11 cellular contexts compared by ENCODE assay signal in the genomic region with DNA sequence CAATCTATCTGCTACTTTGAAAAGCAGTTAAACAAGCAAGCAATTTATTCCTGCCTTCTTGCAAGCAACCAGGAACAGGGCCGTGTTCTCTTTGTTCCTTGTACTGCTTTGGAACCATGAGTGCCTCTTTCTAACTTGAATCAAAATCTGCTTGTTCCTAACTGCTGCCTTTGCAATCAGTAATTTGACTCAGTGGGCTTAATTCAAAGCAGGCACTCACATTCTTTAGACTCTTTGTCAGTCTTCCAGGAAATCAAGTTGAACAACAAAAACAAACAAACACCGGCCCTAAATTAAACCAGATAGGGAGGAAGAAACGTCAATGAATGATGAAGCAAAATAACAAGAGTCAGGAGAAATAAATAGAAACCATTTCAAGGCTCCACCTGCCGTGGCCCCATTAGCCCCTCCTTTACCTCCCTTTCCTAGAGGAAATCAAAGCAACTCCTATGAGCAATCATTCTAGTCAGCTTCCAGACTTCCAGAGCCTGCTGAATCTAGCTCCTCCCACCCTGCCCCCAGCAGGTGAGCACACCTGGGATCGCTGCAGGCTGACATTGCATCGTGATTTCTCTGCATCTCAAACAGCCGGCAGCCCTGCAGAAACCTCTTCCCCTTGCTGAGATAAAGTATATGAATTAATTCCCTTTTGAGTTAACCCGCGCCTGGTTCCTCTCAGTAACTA.
DNase-seq lines count a peak whose midpoint lies in the region; ATAC-seq and TF ChIP-seq lines count a peak whose summit lies in the region.
"Had no signal": no experiment of that assay in that cellular context is flagged by ENCODE, and none has a peak within 500 bp of the region (broad histone marks: within the 10 kb centered on the region; RNA-seq: fewer than 3 reads in every experiment).

No MANE protein-coding gene starts in this region.

- peak overlapping the region in 4 of 5 experiments; percentile 39 to 67 (median 61) for H3K27ac Mint-ChIP-seq in brain
- H3K27ac Mint-ChIP-seq: memory B cell had no signal

- no peaks in the 10 kb centered on the region for H3K27me3 ChIP-seq in upper lobe of right lung

- peak; percentile 16 for DNase-seq in NCI-H1092 treated with DMSO at 0.1 percent for 48 hours (lab: John Stamatoyannopoulos, UW)
- no peak for DNase-seq in NCI-H1092 (lab: John Stamatoyannopoulos, UW)
- DNase-seq in left colon, result peak; percentile 25 to 29
- DNase-seq in upper lobe of right lung, result peak; percentile 66
- DNase-seq in NCI-H524 treated with DMSO at 0.1 percent for 48 hours (lab: John Stamatoyannopoulos, UW), result no peak
- DNase-seq in ecto neural progenitor cell (ENCODE audit: low spot score), result no peak
- DNase-seq: 8988T, NCI-H526 treated with DMSO at 0.1 percent for 48 hours had no signal

- no peaks in the 10 kb centered on the region for H3K9me3 Mint-ChIP-seq in brain
- H3K9me3 Mint-ChIP-seq: memory B cell had no signal

- H3K36me3 Mint-ChIP-seq in brain, result no peaks in the 10 kb centered on the region
- H3K36me3 Mint-ChIP-seq: memory B cell had no signal

- H3K4me3 ChIP-seq in upper lobe of right lung, result no peak overlapping the region

- H3K4me1 ChIP-seq in upper lobe of right lung, result no peaks in the 10 kb centered on the region

- no peaks in the 10 kb centered on the region for H3K9me3 ChIP-seq in upper lobe of right lung

- H3K27me3 Mint-ChIP-seq in brain, result peaks cover 2% of the 10 kb centered on the region

- H3K36me3 ChIP-seq in upper lobe of right lung, result no peaks in the 10 kb centered on the region

- no peak overlapping the region for H3K27ac ChIP-seq in upper lobe of right lung

- peaks cover 72% of the 10 kb centered on the region for H3K4me1 Mint-ChIP-seq in brain
- H3K4me1 Mint-ChIP-seq: memory B cell had no signal

- ATAC-seq in left colon (peak; percentile 92), upper lobe of right lung (peak; percentile 91), GM18498 (IDR thresholded peaks at IDR 0.05; ENCODE audit: unreplicated experiment) (no peak)

- intact Hi-C loops in left colon (cut with DNase I, micrococcal nuclease), result no loop called here
- intact Hi-C loops in upper lobe of right lung (cut with DNase I), result no loop called here

- H3K4me3 Mint-ChIP-seq in brain, result peak overlapping the region in 4 of 5 experiments; percentile 37 to 70 (median 56)
- H3K4me3 Mint-ChIP-seq: memory B cell had no signal

- TF ChIP-seq CTCF in brain (conservative IDR thresholded peaks at IDR 0.05) (no peak), upper lobe of right lung (IDR thresholded peaks at IDR 0.05) (no peak)

Comparison
In these comparisons a context has a peak if more than half of its experiments do, and no peak if none do; other contexts are left out.
1. DNase-seq: peak in NCI-H1092 treated with DMSO at 0.1 percent for 48 hours (single experiment), left colon (2 of 2) and upper lobe of right lung (single experiment); none in NCI-H1092 (single experiment), NCI-H524 treated with DMSO at 0.1 percent for 48 hours (single experiment) and ecto neural progenitor cell (single experiment).